In the genomic region with DNA sequence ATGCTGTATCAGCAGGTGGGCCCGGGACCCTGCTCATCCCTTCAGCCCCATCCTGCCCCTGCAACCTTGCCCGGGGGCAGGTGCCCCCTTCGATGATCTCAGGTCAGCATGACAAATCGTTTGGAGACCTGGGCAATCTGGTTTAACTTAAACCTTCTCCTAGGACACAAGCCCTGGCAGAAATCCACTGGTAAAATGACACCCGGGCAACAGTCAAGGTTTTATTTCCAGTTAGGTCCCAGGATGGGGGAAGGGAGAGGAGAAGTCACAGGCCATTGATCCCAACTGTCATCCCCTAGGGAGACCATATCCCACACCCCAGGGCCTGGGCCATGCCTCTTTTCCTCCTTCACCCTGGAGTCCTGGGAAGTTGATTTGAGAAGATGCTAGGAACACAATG, we compare ENCODE assay signal across 29 cellular contexts. TPM values are rescaled to one million over a fixed set of nuclear protein-coding genes. Genes with fewer than 3 reads are reported as not detected.
DNase-seq lines count a peak whose midpoint lies in the region; ATAC-seq and TF ChIP-seq lines count a peak whose summit lies in the region.
"Had no signal": no experiment of that assay in that cellular context is flagged by ENCODE, and none has a peak within 500 bp of the region (broad histone marks: within the 10 kb centered on the region; RNA-seq: fewer than 3 reads in every experiment).

No MANE protein-coding gene starts in this region.

- no peak overlapping the region for H3K27ac Mint-ChIP-seq in activated T-helper 17 cell treated with anti-CD3 and anti-CD28 coated beads, Interleukin-2, amount 50 U/mL, for 72 hours
- H3K27ac Mint-ChIP-seq: activated CD4-positive, alpha-beta T cell treated with anti-CD3 and anti-CD28 coated beads, Interleukin-2, amount 10 ng/mL, durations not matched to agents 24 days and 14 days; activated naive CD4-positive, alpha-beta T cell treated with anti-CD3 and anti-CD28 coated beads, Interleukin-2, amount 50 U/mL, for 24 hours; CD4-positive, alpha-beta memory T cell; GM23338; stimulated activated naive CD8-positive, alpha-beta T cell treated with anti-CD3 and anti-CD28 coated beads, Interleukin-15, Interleukin-2, amounts not matched to agents 100 ng/mL and 50 ng/mL, for 24 hours had no signal

- H3K27me3 ChIP-seq in left ventricle myocardium inferior (ENCODE audit: low read depth) (peaks cover 42% of the 10 kb centered on the region), body of pancreas (no peaks in the 10 kb centered on the region), stomach (peaks cover 0 to 46% (median 12%) of the 10 kb centered on the region in 3 donors)
- H3K27me3 ChIP-seq: cardiac muscle cell, thyroid gland had no signal

- H3K4me1 ChIP-seq in left ventricle myocardium inferior: peaks cover 32% of the 10 kb centered on the region
- H3K4me1 ChIP-seq in body of pancreas: peaks cover 86% of the 10 kb centered on the region
- H3K4me1 ChIP-seq in stomach: peaks cover 12 to 65% (median 59%) of the 10 kb centered on the region in 4 donors

- H3K9me3 Mint-ChIP-seq in activated T-helper 17 cell treated with anti-CD3 and anti-CD28 coated beads, Interleukin-2, amount 50 U/mL, for 72 hours: no peaks in the 10 kb centered on the region
- H3K9me3 Mint-ChIP-seq: activated CD4-positive, alpha-beta T cell treated with anti-CD3 and anti-CD28 coated beads, Interleukin-2, amount 10 ng/mL, durations not matched to agents 24 days and 14 days; activated naive CD4-positive, alpha-beta T cell treated with anti-CD3 and anti-CD28 coated beads, Interleukin-2, amount 50 U/mL, for 24 hours had no signal

- H3K36me3 ChIP-seq in left ventricle myocardium inferior (no peaks in the 10 kb centered on the region), body of pancreas (replicated peaks in 1 of 2; ENCODE audit: insufficient read depth in 1 of 2, low read depth in 2 of 2) (no peaks in the 10 kb centered on the region), stomach (no peaks in the 10 kb centered on the region)
- H3K36me3 ChIP-seq: cardiac muscle cell, sigmoid colon, thyroid gland had no signal

- no peaks in the 10 kb centered on the region for H3K4me1 Mint-ChIP-seq in activated T-helper 17 cell treated with anti-CD3 and anti-CD28 coated beads, Interleukin-2, amount 50 U/mL, for 72 hours

- no peaks in the 10 kb centered on the region for H3K36me3 Mint-ChIP-seq in activated T-helper 17 cell treated with anti-CD3 and anti-CD28 coated beads, Interleukin-2, amount 50 U/mL, for 72 hours (ENCODE audit: low read depth)
- H3K36me3 Mint-ChIP-seq: activated naive CD4-positive, alpha-beta T cell treated with anti-CD3 and anti-CD28 coated beads, Interleukin-2, amount 50 U/mL, for 24 hours; CD4-positive, alpha-beta memory T cell had no signal

- DNase-seq in left ventricle myocardium inferior: no peak
- no peak for DNase-seq in Right ventricle myocardium superior
- peak; percentile 28 for DNase-seq in NCI-H2107 (lab: John Stamatoyannopoulos, UW)
- peak in 3 of 4 donors; percentile 54 to 58 (median 56) for DNase-seq in body of pancreas
- no peak for DNase-seq in stomach
- DNase-seq in NCI-H524 treated with DMSO at 0.1 percent for 48 hours (lab: John Stamatoyannopoulos, UW): no peak
- DNase-seq: activated CD4-positive, alpha-beta T cell treated with anti-CD3 and anti-CD28 coated beads, Interleukin-2, amount 10 ng/mL, durations not matched to agents 24 days and 14 days; anterior cingulate cortex; CD4-positive, alpha-beta memory T cell; DMS53; foreskin melanocyte; hippocampal formation; mucosa of descending colon; sigmoid colon; T-helper 2 cell; thyroid gland had no signal

- ATAC-seq in Right ventricle myocardium superior (ENCODE audit: poor library complexity) (no peak), body of pancreas (no peak), HG03159 (IDR thresholded peaks at IDR 0.05; ENCODE audit: unreplicated experiment) (no peak)
- ATAC-seq in activated T-helper 17 cell treated with anti-CD3 and anti-CD28 coated beads, Interleukin-2, amount 50 U/mL, for 72 hours (replicated peaks): no peak
- ATAC-seq: esophagus mucosa, GM23338, mucosa of descending colon had no signal

- no peak overlapping the region for H3K4me3 Mint-ChIP-seq in activated T-helper 17 cell treated with anti-CD3 and anti-CD28 coated beads, Interleukin-2, amount 50 U/mL, for 72 hours
- H3K4me3 Mint-ChIP-seq: activated CD4-positive, alpha-beta T cell treated with anti-CD3 and anti-CD28 coated beads, Interleukin-2, amount 10 ng/mL, durations not matched to agents 24 days and 14 days; activated naive CD4-positive, alpha-beta T cell treated with anti-CD3 and anti-CD28 coated beads, Interleukin-2, amount 50 U/mL, for 24 hours; CD4-positive, alpha-beta memory T cell; GM23338; stimulated activated naive CD8-positive, alpha-beta T cell treated with anti-CD3 and anti-CD28 coated beads, Interleukin-15, Interleukin-2, amounts not matched to agents 100 ng/mL and 50 ng/mL, for 24 hours had no signal

- H3K4me3 ChIP-seq in left ventricle myocardium inferior (no peak overlapping the region), body of pancreas (no peak overlapping the region), stomach (peak overlapping the region in 1 of 4 donors; percentile 50)
- H3K4me3 ChIP-seq: cardiac muscle cell, coronary artery, GM23338, lung, mucosa of descending colon, sigmoid colon, thyroid gland had no signal

- 13 to 17% methylated on average over 4 to 5 of the region's 5 CpGs for WGBS in body of pancreas, 2 donors
- 35 to 55% (median 39%) methylated on average over 5 of the region's 5 CpGs for WGBS in stomach, 5 donors

- H3K27ac ChIP-seq in left ventricle myocardium inferior (replicated peaks) (peak overlapping the region; percentile 53), body of pancreas (peak overlapping the region in 3 of 4 donors; percentile 82 to 90 (median 88)), stomach (peak overlapping the region in 4 of 5 donors; percentile 15 to 24 (median 20))
- H3K27ac ChIP-seq: cardiac muscle cell, coronary artery, KMS-11, sigmoid colon, thyroid gland had no signal

- intact Hi-C loops in left ventricle myocardium inferior (cut with micrococcal nuclease) (no loop called here), Right ventricle myocardium superior (cut with DNase I) (no loop called here), body of pancreas (cut with DNase I) (no loop called here), stomach (cut with DNase I; ENCODE audit: low total_unique reads) (no loop called here)

- peaks cover 12% of the 10 kb centered on the region for H3K27me3 Mint-ChIP-seq in activated T-helper 17 cell treated with anti-CD3 and anti-CD28 coated beads, Interleukin-2, amount 50 U/mL, for 72 hours

- no peak for TF ChIP-seq EP300 in stomach (IDR thresholded peaks at IDR 0.05)

- TF ChIP-seq CTCF in left ventricle myocardium inferior (IDR thresholded peaks at IDR 0.05; ENCODE audit: borderline replicate concordance): no peak
- no peak for TF ChIP-seq CTCF in body of pancreas (IDR thresholded peaks at IDR 0.05)
- no peak for TF ChIP-seq CTCF in stomach (IDR thresholded peaks at IDR 0.05)

- no peak for TF ChIP-seq POLR2A in body of pancreas (IDR thresholded peaks at IDR 0.05)
- no peak for TF ChIP-seq POLR2A in stomach (IDR thresholded peaks at IDR 0.05)

- H3K9me3 ChIP-seq in left ventricle myocardium inferior (replicated peaks) (peaks cover 16% of the 10 kb centered on the region), body of pancreas (no peaks in the 10 kb centered on the region), stomach (peaks cover 0 to 6% (median 0%) of the 10 kb centered on the region in 4 donors)
- H3K9me3 ChIP-seq: mucosa of descending colon, thyroid gland had no signal

RNA-seq across cellular contexts. Expression of a gene that starts 1.8 kb away (rescaled TPM):
- total RNA-seq in left ventricle myocardium inferior (73.5 TPM), Right ventricle myocardium superior (64.6 TPM), body of pancreas (100 to 1,000 TPM in 1 of 2 donors, 10 to 100 TPM in 1; 72.9 to 132 TPM), stomach (100 to 1,000 TPM in 1 of 5 donors, 10 to 100 TPM in 2, 1 to 10 TPM in 2; 1.4 to 114 (median 37.8) TPM)
- polyA plus RNA-seq in stomach: 10 to 100 TPM; 23.8 to 37.9 (median 25.3) TPM
- under 1 TPM in 1 of 2 donors, not detected in 1; 0.17 TPM for total RNA-seq in activated T-helper 17 cell treated with anti-CD3 and anti-CD28 coated beads, Interleukin-2, amount 50 U/mL, for 72 hours
- total RNA-seq: activated CD4-positive, alpha-beta T cell treated with anti-CD3 and anti-CD28 coated beads, Interleukin-2, amount 10 ng/mL, durations not matched to agents 24 days and 14 days; NCI-H460; RPMI7951 had no signal

RNA-seq across cellular contexts. Expression of a gene that starts 3.0 kb away (rescaled TPM):
- total RNA-seq in left ventricle myocardium inferior (0.41 TPM), Right ventricle myocardium superior (0.22 TPM), body of pancreas (10 to 100 TPM in 1 of 2 donors, 1 to 10 TPM in 1; 8.8 to 21.1 TPM), stomach (10 to 100 TPM in 1 of 5 donors, 1 to 10 TPM in 3, not detected in 1; 4.2 to 17.2 (median 7.3) TPM)
- 10 to 100 TPM in 2 of 3 donors, 1 to 10 TPM in 1; 2.1 to 23.3 (median 16.1) TPM for polyA plus RNA-seq in stomach
- under 1 TPM; 0.53 to 0.93 TPM for total RNA-seq in activated T-helper 17 cell treated with anti-CD3 and anti-CD28 coated beads, Interleukin-2, amount 50 U/mL, for 72 hours
- total RNA-seq: CD4-positive, alpha-beta memory T cell; RPMI7951 had no signal
- polyA plus RNA-seq: neural cell had no signal

RNA-seq across cellular contexts. Expression of a gene that starts 18.5 kb away (rescaled TPM):
- total RNA-seq in left ventricle myocardium inferior: 162 TPM
- total RNA-seq in Right ventricle myocardium superior: 239 TPM
- total RNA-seq in body of pancreas: 100 to 1,000 TPM in 1 of 2 donors, 10 to 100 TPM in 1; 18.9 to 125 TPM
- 10 to 100 TPM in 3 of 5 donors, 1 to 10 TPM in 2; 9.0 to 64.7 (median 24.9) TPM for total RNA-seq in stomach
- 10 to 100 TPM in 1 of 3 donors, 1 to 10 TPM in 2; 3.5 to 13.2 (median 6.8) TPM for polyA plus RNA-seq in stomach
- total RNA-seq in activated T-helper 17 cell treated with anti-CD3 and anti-CD28 coated beads, Interleukin-2, amount 50 U/mL, for 72 hours: under 1 TPM in 1 of 2 donors, not detected in 1; 0.05 TPM
- total RNA-seq: activated CD4-positive, alpha-beta T cell treated with anti-CD3 and anti-CD28 coated beads, Interleukin-2, amount 10 ng/mL, durations not matched to agents 24 days and 14 days; RPMI7951 had no signal
- polyA plus RNA-seq: neural cell had no signal

RNA-seq across cellular contexts. Expression of a gene that starts 22.7 kb away (rescaled TPM):
- total RNA-seq in left ventricle myocardium inferior: 7.2 TPM
- 15.0 TPM for total RNA-seq in Right ventricle myocardium superior
- total RNA-seq in body of pancreas: 10 to 100 TPM in 1 of 2 donors, 1 to 10 TPM in 1; 6.0 to 11.5 TPM
- 1 to 10 TPM in 4 of 5 donors, not detected in 1; 1.2 to 6.7 (median 2.1) TPM for total RNA-seq in stomach
- polyA plus RNA-seq in stomach: 1 to 10 TPM; 1.7 to 2.1 (median 1.9) TPM
- total RNA-seq in activated T-helper 17 cell treated with anti-CD3 and anti-CD28 coated beads, Interleukin-2, amount 50 U/mL, for 72 hours: under 1 TPM in 1 of 2 donors, not detected in 1; 0.05 TPM
- total RNA-seq: activated CD4-positive, alpha-beta T cell treated with anti-CD3 and anti-CD28 coated beads, Interleukin-2, amount 10 ng/mL, durations not matched to agents 24 days and 14 days had no signal
- polyA plus RNA-seq: CD4-positive, alpha-beta memory T cell had no signal

Comparison
In these comparisons a context has a peak if more than half of its experiments do, and no peak if none do; other contexts are left out.
1. DNase-seq: peak in NCI-H2107 (single experiment) and body of pancreas (3 of 4); none in left ventricle myocardium inferior (single experiment), Right ventricle myocardium superior (single experiment), stomach (single experiment) and NCI-H524 treated with DMSO at 0.1 percent for 48 hours (single experiment).
2. H3K27ac ChIP-seq: peak in every context shown above with its lines; median percentile 88 in body of pancreas; 53 in left ventricle myocardium inferior; 20 in stomach.
3. RNA of a gene that starts 18.5 kb away (total RNA-seq): 239 TPM in Right ventricle myocardium superior (single experiment), 162 TPM in left ventricle myocardium inferior (single experiment), 18.9 to 125 TPM in body of pancreas and 9.0 to 64.7 TPM in stomach; 0.05 TPM in activated T-helper 17 cell treated with anti-CD3 and anti-CD28 coated beads, Interleukin-2, amount 50 U/mL, for 72 hours; every median in the first group is over 4 times any median in the second.